Comparison of ENCODE assay signal across 2 cellular contexts in the genomic region with DNA sequence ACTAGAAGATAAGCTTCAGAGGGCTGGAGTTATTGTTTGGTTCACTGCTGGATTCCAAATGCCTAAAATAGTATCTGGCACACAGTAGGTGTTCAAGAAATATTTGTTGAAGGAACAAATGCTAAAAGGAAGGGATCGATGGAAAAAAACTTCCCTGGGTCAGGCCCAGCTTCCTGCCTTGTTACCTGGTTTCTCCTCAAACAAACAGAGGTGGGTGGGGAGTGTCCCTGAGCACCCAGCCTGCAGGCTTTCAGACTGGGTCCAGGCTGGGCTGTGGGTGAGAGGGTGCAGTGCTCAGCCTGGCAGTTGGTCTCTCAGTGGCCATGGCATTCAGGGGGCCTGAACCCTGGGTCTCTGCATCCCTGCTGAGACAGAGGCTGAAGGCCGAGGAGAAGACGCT.
TF ChIP-seq lines count a peak whose summit lies in the region.

No MANE protein-coding gene starts in this region.

TF ChIP-seq in HEK293, 187 proteins besides CTCF, POLR2A, EP300 and RAD21:
- no peak for TF ChIP-seq BCL11B (tag by site-specific recombination; IDR thresholded peaks at IDR 0.05; ENCODE audit: low read depth)
- TF ChIP-seq ZIC2 (tag by site-specific recombination; IDR thresholded peaks at IDR 0.05): peak; percentile 74

TF ChIP-seq in H1, 55 proteins besides CTCF, POLR2A, EP300 and RAD21:
- TF ChIP-seq RBBP5 (IDR thresholded peaks at IDR 0.05; ENCODE audit: borderline replicate concordance, low read depth, low read length) (no peak), CHD1 (IDR thresholded peaks at IDR 0.05; ENCODE audit: low read depth, low read length) (no peak), KDM4A (IDR thresholded peaks at IDR 0.05; ENCODE audit: low read depth, low read length, severe bottlenecking) (no peak), SIX5 (IDR thresholded peaks at IDR 0.05; ENCODE audit: low read depth, low read length) (no peak)
